1 cellular context compared by ENCODE assay signal in the genomic region with DNA sequence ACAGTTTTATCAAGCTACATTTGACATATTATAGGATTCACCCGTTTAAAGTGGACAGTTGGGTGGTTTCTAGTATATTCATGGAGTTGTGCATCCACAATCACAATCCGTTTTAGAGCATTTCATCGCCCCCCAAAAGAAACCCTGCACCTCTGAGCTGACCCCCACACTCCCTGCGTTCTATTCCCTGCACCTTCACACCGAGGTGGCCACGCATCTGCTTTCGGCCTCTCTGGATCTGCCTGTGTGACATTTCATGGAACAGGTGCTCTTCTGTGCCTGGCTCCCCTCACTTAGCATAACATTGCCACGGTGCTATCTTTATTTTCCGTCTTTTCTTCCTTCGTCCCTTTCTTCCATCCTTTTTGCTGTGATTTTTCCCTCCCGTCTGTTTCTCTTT.
TF ChIP-seq lines count a peak whose summit lies in the region.

No MANE protein-coding gene starts in this region.

TF ChIP-seq in H1, 55 proteins besides CTCF, POLR2A, EP300 and RAD21:
- TF ChIP-seq CHD2 (IDR thresholded peaks at IDR 0.05; ENCODE audit: low read length) (no peak), TEAD4 (IDR thresholded peaks at IDR 0.05; ENCODE audit: low read depth, low read length) (no peak), TAF7 (optimal IDR thresholded peaks at IDR 0.05; ENCODE audit: borderline replicate concordance, low read depth, low read length) (no peak), CTBP2 (IDR thresholded peaks at IDR 0.05; ENCODE audit: borderline replicate concordance, insufficient read depth, insufficient read length, low read length) (no peak), SUZ12 (IDR thresholded peaks at IDR 0.05; ENCODE audit: low read length) (no peak), TCF12 (IDR thresholded peaks at IDR 0.05; ENCODE audit: low read depth, low read length) (no peak), YY1 (IDR thresholded peaks at IDR 0.05; ENCODE audit: low read depth, low read length) (no peak), BACH1 (IDR thresholded peaks at IDR 0.05; ENCODE audit: low read length) (no peak), KDM1A (IDR thresholded peaks at IDR 0.05; ENCODE audit: borderline replicate concordance, low read length) (no peak), NANOG (IDR thresholded peaks at IDR 0.05; ENCODE audit: insufficient read depth, low read depth, low read length, poor library complexity, severe bottlenecking) (no peak), TBP (IDR thresholded peaks at IDR 0.05; ENCODE audit: low read depth, low read length) (no peak)
- TF ChIP-seq, protein P1, sequence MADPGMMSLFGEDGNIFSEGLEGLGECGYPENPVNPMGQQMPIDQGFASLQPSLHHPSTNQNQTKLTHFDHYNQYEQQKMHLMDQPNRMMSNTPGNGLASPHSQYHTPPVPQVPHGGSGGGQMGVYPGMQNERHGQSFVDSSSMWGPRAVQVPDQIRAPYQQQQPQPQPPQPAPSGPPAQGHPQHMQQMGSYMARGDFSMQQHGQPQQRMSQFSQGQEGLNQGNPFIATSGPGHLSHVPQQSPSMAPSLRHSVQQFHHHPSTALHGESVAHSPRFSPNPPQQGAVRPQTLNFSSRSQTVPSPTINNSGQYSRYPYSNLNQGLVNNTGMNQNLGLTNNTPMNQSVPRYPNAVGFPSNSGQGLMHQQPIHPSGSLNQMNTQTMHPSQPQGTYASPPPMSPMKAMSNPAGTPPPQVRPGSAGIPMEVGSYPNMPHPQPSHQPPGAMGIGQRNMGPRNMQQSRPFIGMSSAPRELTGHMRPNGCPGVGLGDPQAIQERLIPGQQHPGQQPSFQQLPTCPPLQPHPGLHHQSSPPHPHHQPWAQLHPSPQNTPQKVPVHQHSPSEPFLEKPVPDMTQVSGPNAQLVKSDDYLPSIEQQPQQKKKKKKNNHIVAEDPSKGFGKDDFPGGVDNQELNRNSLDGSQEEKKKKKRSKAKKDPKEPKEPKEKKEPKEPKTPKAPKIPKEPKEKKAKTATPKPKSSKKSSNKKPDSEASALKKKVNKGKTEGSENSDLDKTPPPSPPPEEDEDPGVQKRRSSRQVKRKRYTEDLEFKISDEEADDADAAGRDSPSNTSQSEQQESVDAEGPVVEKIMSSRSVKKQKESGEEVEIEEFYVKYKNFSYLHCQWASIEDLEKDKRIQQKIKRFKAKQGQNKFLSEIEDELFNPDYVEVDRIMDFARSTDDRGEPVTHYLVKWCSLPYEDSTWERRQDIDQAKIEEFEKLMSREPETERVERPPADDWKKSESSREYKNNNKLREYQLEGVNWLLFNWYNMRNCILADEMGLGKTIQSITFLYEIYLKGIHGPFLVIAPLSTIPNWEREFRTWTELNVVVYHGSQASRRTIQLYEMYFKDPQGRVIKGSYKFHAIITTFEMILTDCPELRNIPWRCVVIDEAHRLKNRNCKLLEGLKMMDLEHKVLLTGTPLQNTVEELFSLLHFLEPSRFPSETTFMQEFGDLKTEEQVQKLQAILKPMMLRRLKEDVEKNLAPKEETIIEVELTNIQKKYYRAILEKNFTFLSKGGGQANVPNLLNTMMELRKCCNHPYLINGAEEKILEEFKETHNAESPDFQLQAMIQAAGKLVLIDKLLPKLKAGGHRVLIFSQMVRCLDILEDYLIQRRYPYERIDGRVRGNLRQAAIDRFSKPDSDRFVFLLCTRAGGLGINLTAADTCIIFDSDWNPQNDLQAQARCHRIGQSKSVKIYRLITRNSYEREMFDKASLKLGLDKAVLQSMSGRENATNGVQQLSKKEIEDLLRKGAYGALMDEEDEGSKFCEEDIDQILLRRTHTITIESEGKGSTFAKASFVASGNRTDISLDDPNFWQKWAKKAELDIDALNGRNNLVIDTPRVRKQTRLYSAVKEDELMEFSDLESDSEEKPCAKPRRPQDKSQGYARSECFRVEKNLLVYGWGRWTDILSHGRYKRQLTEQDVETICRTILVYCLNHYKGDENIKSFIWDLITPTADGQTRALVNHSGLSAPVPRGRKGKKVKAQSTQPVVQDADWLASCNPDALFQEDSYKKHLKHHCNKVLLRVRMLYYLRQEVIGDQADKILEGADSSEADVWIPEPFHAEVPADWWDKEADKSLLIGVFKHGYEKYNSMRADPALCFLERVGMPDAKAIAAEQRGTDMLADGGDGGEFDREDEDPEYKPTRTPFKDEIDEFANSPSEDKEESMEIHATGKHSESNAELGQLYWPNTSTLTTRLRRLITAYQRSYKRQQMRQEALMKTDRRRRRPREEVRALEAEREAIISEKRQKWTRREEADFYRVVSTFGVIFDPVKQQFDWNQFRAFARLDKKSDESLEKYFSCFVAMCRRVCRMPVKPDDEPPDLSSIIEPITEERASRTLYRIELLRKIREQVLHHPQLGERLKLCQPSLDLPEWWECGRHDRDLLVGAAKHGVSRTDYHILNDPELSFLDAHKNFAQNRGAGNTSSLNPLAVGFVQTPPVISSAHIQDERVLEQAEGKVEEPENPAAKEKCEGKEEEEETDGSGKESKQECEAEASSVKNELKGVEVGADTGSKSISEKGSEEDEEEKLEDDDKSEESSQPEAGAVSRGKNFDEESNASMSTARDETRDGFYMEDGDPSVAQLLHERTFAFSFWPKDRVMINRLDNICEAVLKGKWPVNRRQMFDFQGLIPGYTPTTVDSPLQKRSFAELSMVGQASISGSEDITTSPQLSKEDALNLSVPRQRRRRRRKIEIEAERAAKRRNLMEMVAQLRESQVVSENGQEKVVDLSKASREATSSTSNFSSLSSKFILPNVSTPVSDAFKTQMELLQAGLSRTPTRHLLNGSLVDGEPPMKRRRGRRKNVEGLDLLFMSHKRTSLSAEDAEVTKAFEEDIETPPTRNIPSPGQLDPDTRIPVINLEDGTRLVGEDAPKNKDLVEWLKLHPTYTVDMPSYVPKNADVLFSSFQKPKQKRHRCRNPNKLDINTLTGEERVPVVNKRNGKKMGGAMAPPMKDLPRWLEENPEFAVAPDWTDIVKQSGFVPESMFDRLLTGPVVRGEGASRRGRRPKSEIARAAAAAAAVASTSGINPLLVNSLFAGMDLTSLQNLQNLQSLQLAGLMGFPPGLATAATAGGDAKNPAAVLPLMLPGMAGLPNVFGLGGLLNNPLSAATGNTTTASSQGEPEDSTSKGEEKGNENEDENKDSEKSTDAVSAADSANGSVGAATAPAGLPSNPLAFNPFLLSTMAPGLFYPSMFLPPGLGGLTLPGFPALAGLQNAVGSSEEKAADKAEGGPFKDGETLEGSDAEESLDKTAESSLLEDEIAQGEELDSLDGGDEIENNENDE (IDR thresholded peaks at IDR 0.05; ENCODE audit: insufficient replicate concordance, low read length) = no peak
